In the genomic region with DNA sequence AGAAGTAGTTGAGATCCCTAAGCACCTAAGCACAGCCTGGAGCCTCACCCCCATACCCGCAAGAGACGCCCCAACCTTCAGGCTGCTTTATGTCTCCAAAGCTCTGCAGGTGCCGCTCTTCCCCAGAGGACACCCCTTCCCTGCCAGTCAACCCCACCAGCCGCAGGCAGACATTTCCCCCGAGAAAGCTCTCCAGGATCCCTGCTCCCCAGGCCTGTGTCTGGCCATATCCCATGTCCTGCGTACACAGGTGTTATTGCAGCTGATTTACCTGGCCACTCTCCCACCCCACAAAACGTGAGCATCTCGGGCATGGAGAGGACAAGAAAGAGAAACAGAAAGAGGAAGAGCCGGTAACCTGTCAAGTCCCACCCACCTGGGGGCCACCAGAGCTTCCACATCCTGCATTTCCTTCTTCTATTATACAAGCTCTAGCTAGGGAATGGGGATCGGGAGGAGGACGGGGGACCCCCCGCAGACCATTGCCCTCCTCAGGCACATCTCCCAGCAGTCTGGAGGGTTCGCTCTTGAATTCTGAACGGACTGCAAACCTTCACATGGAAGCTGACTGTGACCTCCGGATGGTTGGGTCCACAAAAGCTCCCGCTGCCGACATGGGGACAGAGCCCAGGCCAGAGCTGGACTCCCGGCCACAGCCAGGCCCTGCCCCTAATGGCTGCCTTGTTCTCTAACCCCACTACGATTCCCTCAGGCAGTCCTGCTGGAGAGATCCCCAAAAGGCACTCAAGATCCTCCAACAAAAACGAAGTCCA, we compare ENCODE assay signal across 10 cellular contexts. TPM values are rescaled to one million over a fixed set of nuclear protein-coding genes. Genes with fewer than 3 reads are reported as not detected.
DNase-seq lines count a peak whose midpoint lies in the region; ATAC-seq and TF ChIP-seq lines count a peak whose summit lies in the region.
"Had no signal": no experiment of that assay in that cellular context is flagged by ENCODE, and none has a peak within 500 bp of the region (broad histone marks: within the 10 kb centered on the region; RNA-seq: fewer than 3 reads in every experiment).

No MANE protein-coding gene starts in this region.

- no peaks in the 10 kb centered on the region for H3K27me3 ChIP-seq in Peyer's patch
- no peaks in the 10 kb centered on the region for H3K27me3 ChIP-seq in foreskin keratinocyte

- no peaks in the 10 kb centered on the region for H3K9me3 ChIP-seq in Peyer's patch

- intact Hi-C loops in CD14-positive monocyte (cut with micrococcal nuclease) = loop anchor here (5.0 kb wide), 2 partner anchors 38 to 43 kb away; no protein-coding TSS in a partner anchor

- H3K36me3 ChIP-seq in Peyer's patch = no peaks in the 10 kb centered on the region

- peak overlapping the region; percentile 87 to 95 (median 92) for H3K27ac Mint-ChIP-seq in CD14-positive monocyte
- H3K27ac Mint-ChIP-seq: mesothelial cell of epicardium had no signal

- DNase-seq in CD14-positive monocyte (ENCODE audit: low spot score) (no peak), GM19240 (ENCODE audit: insufficient read length, low spot score) (peak; percentile 64), Peyer's patch (peak; percentile 74 to 81 (median 74)), foreskin keratinocyte (no peak), NCI-H226 (no peak)
- DNase-seq: NCI-H187 had no signal

- H3K27me3 Mint-ChIP-seq in CD14-positive monocyte (ENCODE audit: low read depth in 3 of 3) = peaks cover 0 to 1% (median under 1%) of the 10 kb centered on the region in 3 donors

- peak in 1 of 2 donors; percentile 13 for TF ChIP-seq POLR2A in Peyer's patch (IDR thresholded peaks at IDR 0.05)

- peaks cover 92% of the 10 kb centered on the region for H3K4me1 Mint-ChIP-seq in CD14-positive monocyte

- H3K4me1 ChIP-seq in Peyer's patch (peaks cover 0 to 63% (median 47%) of the 10 kb centered on the region in 4 donors), foreskin keratinocyte (peaks cover 15% of the 10 kb centered on the region)

- ATAC-seq in esophagus mucosa = peak; percentile 2
- ATAC-seq in foreskin keratinocyte = no peak
- ATAC-seq in GM19328 (IDR thresholded peaks at IDR 0.05; ENCODE audit: unreplicated experiment) = no peak
- no peak for ATAC-seq in GM19452 (IDR thresholded peaks at IDR 0.05; ENCODE audit: unreplicated experiment)

- H3K27ac ChIP-seq in Peyer's patch (peak overlapping the region; percentile 67 to 84 (median 74)), foreskin keratinocyte (no peak overlapping the region)

- H3K36me3 Mint-ChIP-seq in CD14-positive monocyte = peaks cover 18 to 29% of the 10 kb centered on the region in 2 donors
- H3K36me3 Mint-ChIP-seq: mesothelial cell of epicardium had no signal

- peak overlapping the region; percentile 77 to 85 for H3K4me3 Mint-ChIP-seq in CD14-positive monocyte
- H3K4me3 Mint-ChIP-seq: mesothelial cell of epicardium had no signal

- H3K9me3 Mint-ChIP-seq in CD14-positive monocyte = no peaks in the 10 kb centered on the region
- H3K9me3 Mint-ChIP-seq: mesothelial cell of epicardium had no signal

- TF ChIP-seq CTCF in CD14-positive monocyte (IDR thresholded peaks at IDR 0.05) = no peak
- TF ChIP-seq CTCF in Peyer's patch (IDR thresholded peaks at IDR 0.05) = peak in 1 of 6 experiments; percentile 18
- no peak for TF ChIP-seq CTCF in foreskin keratinocyte (conservative IDR thresholded peaks at IDR 0.05)

- H3K4me3 ChIP-seq in Peyer's patch = peak overlapping the region; percentile 45 to 60 (median 47)

RNA-seq across cellular contexts. Expression of a gene that starts 17.6 kb away (rescaled TPM):
- polyA plus RNA-seq in CD14-positive monocyte (10 to 100 TPM; 11.6 to 12.3 TPM), foreskin keratinocyte (2.4 and 3.7 TPM in 2 replicates)
- total RNA-seq in Peyer's patch (100 to 1,000 TPM in 1 of 4 donors, 10 to 100 TPM in 3; 18.9 to 189 (median 77.2) TPM), esophagus mucosa (26.7 TPM), foreskin keratinocyte (5.0 and 7.4 TPM in 2 replicates)

Comparison
In these comparisons a context has a peak if more than half of its experiments do, and no peak if none do; other contexts are left out.
1. DNase-seq: peak in GM19240 (single experiment) and Peyer's patch (3 of 3); none in CD14-positive monocyte (single experiment), foreskin keratinocyte (0 of 2) and NCI-H226 (single experiment).